8 cellular contexts compared by ENCODE assay signal in the genomic region with DNA sequence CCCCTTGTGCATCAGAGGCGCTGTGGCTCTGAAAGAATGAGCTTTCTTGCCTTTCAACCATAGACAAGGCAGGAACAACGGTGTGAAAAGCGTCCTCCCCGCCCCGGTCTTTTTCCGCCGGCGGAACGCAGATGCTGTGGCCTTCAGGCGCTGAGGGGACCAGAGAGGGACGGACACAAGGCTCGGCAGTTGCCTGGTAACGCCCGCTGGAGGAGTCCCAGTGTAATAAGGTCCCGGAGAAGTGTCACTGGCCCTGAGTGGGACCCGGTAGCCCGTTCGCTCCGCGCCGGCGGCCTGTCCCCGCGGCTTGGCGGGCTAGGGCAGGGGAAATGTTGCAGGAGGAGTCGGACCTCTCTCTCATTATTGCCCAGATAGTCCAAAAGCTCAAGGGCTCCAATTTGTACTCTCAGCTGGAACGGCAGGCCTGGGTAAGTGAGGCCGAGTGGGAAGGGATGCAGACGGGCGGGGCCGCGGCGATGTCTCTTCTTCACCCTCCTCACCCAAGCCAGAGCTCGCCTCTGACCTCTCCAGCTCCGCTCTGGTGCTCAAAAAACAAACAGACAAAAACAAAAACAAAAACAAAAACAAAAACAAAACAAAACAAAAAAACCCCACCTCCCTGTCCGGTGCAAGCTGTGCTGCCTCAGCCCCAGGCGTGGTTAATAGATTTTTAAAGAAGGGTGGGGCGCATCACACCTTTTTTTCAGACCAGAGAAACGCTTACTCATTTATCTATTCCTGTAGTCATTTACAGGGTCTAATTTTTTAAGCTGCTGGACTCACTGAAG. TPM values are rescaled to one million over a fixed set of nuclear protein-coding genes. Genes with fewer than 3 reads are reported as not detected.
DNase-seq lines count a peak whose midpoint lies in the region; ATAC-seq and TF ChIP-seq lines count a peak whose summit lies in the region.

A gene with protein sequence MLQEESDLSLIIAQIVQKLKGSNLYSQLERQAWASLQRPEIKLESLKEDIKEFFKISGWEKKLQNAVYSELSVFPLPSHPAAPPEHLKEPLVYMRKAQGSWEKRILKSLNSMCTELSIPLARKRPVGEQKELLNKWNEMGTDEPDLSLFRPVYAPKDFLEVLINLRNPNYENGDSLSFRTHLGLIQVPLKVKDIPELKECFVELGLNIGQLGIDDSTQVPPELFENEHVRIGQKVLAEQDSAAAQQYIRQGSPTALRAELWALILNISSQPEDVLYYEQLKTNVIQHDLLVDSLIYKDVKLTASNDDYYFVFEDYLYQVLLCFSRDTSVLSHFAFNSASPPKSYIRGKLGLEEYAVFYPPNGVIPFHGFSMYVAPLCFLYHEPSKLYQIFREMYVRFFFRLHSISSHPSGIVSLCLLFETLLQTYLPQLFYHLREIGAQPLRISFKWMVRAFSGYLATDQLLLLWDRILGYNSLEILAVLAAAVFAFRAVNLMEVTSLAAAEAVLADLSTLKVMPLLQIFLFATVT (plus strand): TSS at position 220 of the 788 bp plus-strand sequence. CDS start 110 bp downstream, at position 330.

- no peaks in the 10 kb centered on the region for H3K9me3 ChIP-seq in muscle layer of colon (ENCODE audit: low read length)

- TF ChIP-seq RAD21 in Ishikawa (IDR thresholded peaks at IDR 0.05; ENCODE audit: low read depth), result peak; percentile 23; the same call in 1 of the 2 replicates

- H3K4me1 Mint-ChIP-seq in activated T-cell treated with anti-CD3 and anti-CD28 coated beads, Interleukin-2, amount 50 U/mL, for 24 hours (ENCODE audit: low read depth), result peaks cover 24% of the 10 kb centered on the region

- peaks cover 6% of the 10 kb centered on the region for H3K36me3 Mint-ChIP-seq in activated T-cell treated with anti-CD3 and anti-CD28 coated beads, Interleukin-2, amount 50 U/mL, for 24 hours (ENCODE audit: low read depth)

- TF ChIP-seq EP300 in Ishikawa (IDR thresholded peaks at IDR 0.05; ENCODE audit: borderline replicate concordance), result peak; percentile 63; the same call in 1 of the 2 replicates

- peak; percentile 100 for ATAC-seq in GM21619 (IDR thresholded peaks at IDR 0.05; ENCODE audit: unreplicated experiment)
- peak; percentile 100 for ATAC-seq in esophagus mucosa

- no peaks in the 10 kb centered on the region for H3K9me3 Mint-ChIP-seq in activated T-cell treated with anti-CD3 and anti-CD28 coated beads, Interleukin-2, amount 50 U/mL, for 24 hours

- peaks cover 13% of the 10 kb centered on the region for H3K4me1 ChIP-seq in muscle layer of colon (ENCODE audit: insufficient read depth, low read length)

- H3K27ac ChIP-seq in muscle layer of colon (ENCODE audit: low read depth, low read length), result peak within 1 kb of the TSS; percentile 73

- no peaks in the 10 kb centered on the region for H3K27me3 ChIP-seq in muscle layer of colon (ENCODE audit: control insufficient read depth in 1 of 2, insufficient read depth in 2 of 2, low read length in 2 of 2)

- DNase-seq in DMS153 treated with DMSO at 0.1 percent for 48 hours (lab: John Stamatoyannopoulos, UW; ENCODE audit: unreplicated experiment) (peak; percentile 71), OCI-M2 (lab: John Stamatoyannopoulos, UW; ENCODE audit: unreplicated experiment) (peak; percentile 48)
- peak; percentile 95 for DNase-seq in activated T-cell treated with anti-CD3 and anti-CD28 coated beads, Interleukin-2, amount 50 U/mL, for 24 hours
- DNase-seq in stimulated activated CD8-positive, alpha-beta memory T cell treated with anti-CD3 and anti-CD28 coated beads, Interleukin-7, amount 100 ng/mL, for 24 hours (ENCODE audit: low read depth), result peak; percentile 78

- H3K27me3 Mint-ChIP-seq in activated T-cell treated with anti-CD3 and anti-CD28 coated beads, Interleukin-2, amount 50 U/mL, for 24 hours, result no peaks in the 10 kb centered on the region

- peak within 1 kb of the TSS; percentile 17 for H3K9ac ChIP-seq in muscle layer of colon (ENCODE audit: low read length)

- peak within 1 kb of the TSS; percentile 97 for H3K4me3 Mint-ChIP-seq in activated T-cell treated with anti-CD3 and anti-CD28 coated beads, Interleukin-2, amount 50 U/mL, for 24 hours

- H3K4me3 ChIP-seq in muscle layer of colon (ENCODE audit: low read depth in 1 of 2, low read length in 2 of 2), result peak within 1 kb of the TSS; percentile 74 to 80

- peak within 1 kb of the TSS; percentile 95 for H3K27ac Mint-ChIP-seq in activated T-cell treated with anti-CD3 and anti-CD28 coated beads, Interleukin-2, amount 50 U/mL, for 24 hours

- H3K36me3 ChIP-seq in muscle layer of colon (ENCODE audit: insufficient read depth, low read length), result no peaks in the 10 kb centered on the region

TF ChIP-seq in Ishikawa, 13 proteins besides CTCF, POLR2A, EP300 and RAD21:
- TF ChIP-seq, protein P1, sequence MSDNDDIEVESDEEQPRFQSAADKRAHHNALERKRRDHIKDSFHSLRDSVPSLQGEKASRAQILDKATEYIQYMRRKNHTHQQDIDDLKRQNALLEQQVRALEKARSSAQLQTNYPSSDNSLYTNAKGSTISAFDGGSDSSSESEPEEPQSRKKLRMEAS (IDR thresholded peaks at IDR 0.05), result peak; percentile 88
- TF ChIP-seq YY1 (IDR thresholded peaks at IDR 0.05; ENCODE audit: low read depth) (peak; percentile 82), TEAD4 (IDR thresholded peaks at IDR 0.05) (peak; percentile 53), FOXM1 (IDR thresholded peaks at IDR 0.05; ENCODE audit: borderline replicate concordance, low read depth) (peak; percentile 61; the same call in 1 of the 2 replicates), CEBPB (IDR thresholded peaks at IDR 0.05) (no peak), NFIC (IDR thresholded peaks at IDR 0.05) (peak; percentile 33; the same call in 1 of the 2 replicates), TCF12 (IDR thresholded peaks at IDR 0.05; ENCODE audit: low read depth) (peak; percentile 90), TAF1 (IDR thresholded peaks at IDR 0.05; ENCODE audit: low read depth) (peak; percentile 96), EGR1 (IDR thresholded peaks at IDR 0.05) (no peak; the same call in 1 of the 2 replicates), ZBTB7A (IDR thresholded peaks at IDR 0.05; ENCODE audit: low read depth) (no peak), CREB1 (IDR thresholded peaks at IDR 0.05; ENCODE audit: low read depth) (peak; percentile 31)
- TF ChIP-seq, protein P2, sequence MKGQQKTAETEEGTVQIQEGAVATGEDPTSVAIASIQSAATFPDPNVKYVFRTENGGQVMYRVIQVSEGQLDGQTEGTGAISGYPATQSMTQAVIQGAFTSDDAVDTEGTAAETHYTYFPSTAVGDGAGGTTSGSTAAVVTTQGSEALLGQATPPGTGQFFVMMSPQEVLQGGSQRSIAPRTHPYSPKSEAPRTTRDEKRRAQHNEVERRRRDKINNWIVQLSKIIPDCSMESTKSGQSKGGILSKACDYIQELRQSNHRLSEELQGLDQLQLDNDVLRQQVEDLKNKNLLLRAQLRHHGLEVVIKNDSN (IDR thresholded peaks at IDR 0.05), result peak; percentile 75
- TF ChIP-seq, protein P3, sequence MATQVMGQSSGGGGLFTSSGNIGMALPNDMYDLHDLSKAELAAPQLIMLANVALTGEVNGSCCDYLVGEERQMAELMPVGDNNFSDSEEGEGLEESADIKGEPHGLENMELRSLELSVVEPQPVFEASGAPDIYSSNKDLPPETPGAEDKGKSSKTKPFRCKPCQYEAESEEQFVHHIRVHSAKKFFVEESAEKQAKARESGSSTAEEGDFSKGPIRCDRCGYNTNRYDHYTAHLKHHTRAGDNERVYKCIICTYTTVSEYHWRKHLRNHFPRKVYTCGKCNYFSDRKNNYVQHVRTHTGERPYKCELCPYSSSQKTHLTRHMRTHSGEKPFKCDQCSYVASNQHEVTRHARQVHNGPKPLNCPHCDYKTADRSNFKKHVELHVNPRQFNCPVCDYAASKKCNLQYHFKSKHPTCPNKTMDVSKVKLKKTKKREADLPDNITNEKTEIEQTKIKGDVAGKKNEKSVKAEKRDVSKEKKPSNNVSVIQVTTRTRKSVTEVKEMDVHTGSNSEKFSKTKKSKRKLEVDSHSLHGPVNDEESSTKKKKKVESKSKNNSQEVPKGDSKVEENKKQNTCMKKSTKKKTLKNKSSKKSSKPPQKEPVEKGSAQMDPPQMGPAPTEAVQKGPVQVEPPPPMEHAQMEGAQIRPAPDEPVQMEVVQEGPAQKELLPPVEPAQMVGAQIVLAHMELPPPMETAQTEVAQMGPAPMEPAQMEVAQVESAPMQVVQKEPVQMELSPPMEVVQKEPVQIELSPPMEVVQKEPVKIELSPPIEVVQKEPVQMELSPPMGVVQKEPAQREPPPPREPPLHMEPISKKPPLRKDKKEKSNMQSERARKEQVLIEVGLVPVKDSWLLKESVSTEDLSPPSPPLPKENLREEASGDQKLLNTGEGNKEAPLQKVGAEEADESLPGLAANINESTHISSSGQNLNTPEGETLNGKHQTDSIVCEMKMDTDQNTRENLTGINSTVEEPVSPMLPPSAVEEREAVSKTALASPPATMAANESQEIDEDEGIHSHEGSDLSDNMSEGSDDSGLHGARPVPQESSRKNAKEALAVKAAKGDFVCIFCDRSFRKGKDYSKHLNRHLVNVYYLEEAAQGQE (IDR thresholded peaks at IDR 0.05; ENCODE audit: low read depth), result no peak

RNA-seq across cellular contexts. Expression of the gene that starts here (rescaled TPM):
- 2.7 TPM for total RNA-seq in esophagus mucosa

Comparison
In these comparisons a context has a peak if more than half of its experiments do, and no peak if none do; other contexts are left out.
1. Peak in every context shown above with its lines: DNase-seq, ATAC-seq, H3K4me3 ChIP-seq and H3K27ac ChIP-seq.